ENCODE assay signal across 18 cellular contexts in genomic region chr2:9417725-9418124, GRCh38. TPM values are rescaled to one million over a fixed set of nuclear protein-coding genes. Genes with fewer than 3 reads are reported as not detected.
A peak's percentile ranks its signal among the peaks of the same experiment; 100 is the strongest.
DNase-seq lines count a peak whose midpoint lies in the region; ATAC-seq and TF ChIP-seq lines count a peak whose summit lies in the region.
"Had no signal": no experiment of that assay in that cellular context is flagged by ENCODE, and none has a peak within 500 bp of the region (broad histone marks: within the 10 kb centered on the region; RNA-seq: fewer than 3 reads in every experiment).

No MANE protein-coding gene starts in this region.

- no peak for TF ChIP-seq POLR2A in gastroesophageal sphincter (IDR thresholded peaks at IDR 0.05)

- H4K91ac ChIP-seq in neuronal stem cell (ENCODE audit: low read depth, low read length, poor library complexity) = no peak overlapping the region

- no peak for ATAC-seq in RWPE2 (ENCODE audit: low read depth)
- ATAC-seq in effector memory CD8-positive, alpha-beta T cell (replicated peaks) = no peak
- no peak for ATAC-seq in stimulated activated effector memory CD8-positive, alpha-beta T cell treated with anti-CD3 and anti-CD28 coated beads, Interleukin-12 subunit alpha, Interleukin-12 subunit beta, amount 100 ng/mL, for 72 hours
- no peak for ATAC-seq in gastroesophageal sphincter
- ATAC-seq: SK-N-SH treated with all-trans-retinoic acid at 6 μM for 48 hours had no signal

- H2BK5ac ChIP-seq in neuronal stem cell (ENCODE audit: low read length) = no peak overlapping the region

- H3K4me1 Mint-ChIP-seq in activated naive CD4-positive, alpha-beta T cell treated with anti-CD3 and anti-CD28 coated beads, Interleukin-2, amount 50 U/mL, for 24 hours = peaks cover 61% of the 10 kb centered on the region
- H3K4me1 Mint-ChIP-seq in activated naive CD4-positive, alpha-beta T cell treated with anti-CD3 and anti-CD28 coated beads for 36 hours (ENCODE audit: low read depth) = peaks cover 50% of the 10 kb centered on the region
- peaks cover 42 to 60% of the 10 kb centered on the region in 2 donors for H3K4me1 Mint-ChIP-seq in effector memory CD8-positive, alpha-beta T cell (ENCODE audit: low read depth in 2 of 2)
- H3K4me1 Mint-ChIP-seq in stimulated activated effector memory CD8-positive, alpha-beta T cell treated with anti-CD3 and anti-CD28 coated beads, Interleukin-12 subunit alpha, Interleukin-12 subunit beta, amount 100 ng/mL, for 72 hours = peaks cover 71% of the 10 kb centered on the region

- TF ChIP-seq CTCF in RWPE2 (IDR thresholded peaks at IDR 0.05; ENCODE audit: poor library complexity, severe bottlenecking) (no peak), gastroesophageal sphincter (IDR thresholded peaks at IDR 0.05) (no peak)

- H3K36me3 ChIP-seq in RWPE2 (ENCODE audit: low read depth) (peaks cover 47% of the 10 kb centered on the region), neuronal stem cell (replicated peaks in 1 of 2; ENCODE audit: control insufficient read depth in 2 of 2, insufficient read depth in 2 of 2, low read length in 2 of 2) (peaks cover 0 to 19% of the 10 kb centered on the region in 2 donors), gastroesophageal sphincter (peaks cover 0 to 46% of the 10 kb centered on the region in 2 donors)

- no peaks in the 10 kb centered on the region for H3K9me3 Mint-ChIP-seq in activated naive CD4-positive, alpha-beta T cell treated with anti-CD3 and anti-CD28 coated beads, Interleukin-2, amount 50 U/mL, for 24 hours
- no peaks in the 10 kb centered on the region for H3K9me3 Mint-ChIP-seq in activated naive CD4-positive, alpha-beta T cell treated with anti-CD3 and anti-CD28 coated beads for 36 hours
- no peaks in the 10 kb centered on the region for H3K9me3 Mint-ChIP-seq in effector memory CD8-positive, alpha-beta T cell
- no peaks in the 10 kb centered on the region for H3K9me3 Mint-ChIP-seq in stimulated activated effector memory CD8-positive, alpha-beta T cell treated with anti-CD3 and anti-CD28 coated beads, Interleukin-12 subunit alpha, Interleukin-12 subunit beta, amount 100 ng/mL, for 72 hours
- H3K9me3 Mint-ChIP-seq: IgD-negative memory B cell had no signal

- no peak overlapping the region for H2BK120ac ChIP-seq in neuronal stem cell (ENCODE audit: low read depth, low read length)

- H3K36me3 Mint-ChIP-seq in activated naive CD4-positive, alpha-beta T cell treated with anti-CD3 and anti-CD28 coated beads, Interleukin-2, amount 50 U/mL, for 24 hours = peaks cover 4% of the 10 kb centered on the region
- H3K36me3 Mint-ChIP-seq in activated naive CD4-positive, alpha-beta T cell treated with anti-CD3 and anti-CD28 coated beads for 36 hours (ENCODE audit: low read depth) = peaks cover 40% of the 10 kb centered on the region
- H3K36me3 Mint-ChIP-seq in effector memory CD8-positive, alpha-beta T cell (ENCODE audit: insufficient read depth) = peaks cover 29% of the 10 kb centered on the region
- H3K36me3 Mint-ChIP-seq in stimulated activated effector memory CD8-positive, alpha-beta T cell treated with anti-CD3 and anti-CD28 coated beads, Interleukin-12 subunit alpha, Interleukin-12 subunit beta, amount 100 ng/mL, for 72 hours = peaks cover 80% of the 10 kb centered on the region

- H3K18ac ChIP-seq in neuronal stem cell (ENCODE audit: low read length) = no peak overlapping the region

- H3K9me3 ChIP-seq in RWPE2 (ENCODE audit: severe bottlenecking) (no peaks in the 10 kb centered on the region), neuronal stem cell (replicated peaks in 1 of 2; ENCODE audit: control insufficient read depth in 2 of 2, insufficient read depth in 1 of 2, low read depth in 1 of 2, low read length in 2 of 2) (no peaks in the 10 kb centered on the region), gastroesophageal sphincter (no peaks in the 10 kb centered on the region)

- peak overlapping the region; percentile 65 for H3K27ac Mint-ChIP-seq in activated naive CD4-positive, alpha-beta T cell treated with anti-CD3 and anti-CD28 coated beads, Interleukin-2, amount 50 U/mL, for 24 hours
- H3K27ac Mint-ChIP-seq in activated naive CD4-positive, alpha-beta T cell treated with anti-CD3 and anti-CD28 coated beads for 36 hours = no peak overlapping the region
- peak overlapping the region; percentile 79 to 88 for H3K27ac Mint-ChIP-seq in effector memory CD8-positive, alpha-beta T cell
- H3K27ac Mint-ChIP-seq in stimulated activated effector memory CD8-positive, alpha-beta T cell treated with anti-CD3 and anti-CD28 coated beads, Interleukin-12 subunit alpha, Interleukin-12 subunit beta, amount 100 ng/mL, for 72 hours = peak overlapping the region; percentile 88

- H3K27me3 ChIP-seq in RWPE2 (ENCODE audit: insufficient read depth, poor library complexity, severe bottlenecking) = no peaks in the 10 kb centered on the region
- H3K27me3 ChIP-seq in neuronal stem cell (ENCODE audit: control insufficient read depth in 3 of 3, insufficient read depth in 3 of 3, low read depth in 1 of 3, low read length in 3 of 3) = no peaks in the 10 kb centered on the region
- no peaks in the 10 kb centered on the region for H3K27me3 ChIP-seq in gastroesophageal sphincter

- no peak overlapping the region for H2AK5ac ChIP-seq in neuronal stem cell (ENCODE audit: low read depth, low read length)

- H2BK15ac ChIP-seq in neuronal stem cell (ENCODE audit: low read length) = no peak overlapping the region

- CTCF ChIA-PET in activated naive CD4-positive, alpha-beta T cell treated with anti-CD3 and anti-CD28 coated beads for 36 hours (lab: Charles Lee) = interaction anchor here (0.6 kb wide), 1 partner anchor 212 kb away, joined by 6 read pairs; no protein-coding TSS in a partner anchor

- H3K4me1 ChIP-seq in RWPE2 (ENCODE audit: insufficient read depth, poor library complexity, severe bottlenecking) = peaks cover 18% of the 10 kb centered on the region
- peaks cover 4 to 9% of the 10 kb centered on the region in 2 donors for H3K4me1 ChIP-seq in neuronal stem cell (ENCODE audit: control insufficient read depth in 2 of 2, insufficient read depth in 1 of 2, low read depth in 1 of 2, low read length in 2 of 2)
- H3K4me1 ChIP-seq in gastroesophageal sphincter = peaks cover 0 to 38% (median 17%) of the 10 kb centered on the region in 3 donors

- H3K14ac ChIP-seq in neuronal stem cell (ENCODE audit: low read length) = no peak overlapping the region

- no peak overlapping the region for H3K9ac ChIP-seq in neuronal stem cell (ENCODE audit: low read depth, low read length, poor library complexity)

- H3K4ac ChIP-seq in neuronal stem cell (ENCODE audit: low read length) = no peak overlapping the region

- intact Hi-C loops in activated naive CD4-positive, alpha-beta T cell treated with anti-CD3 and anti-CD28 coated beads for 36 hours (cut with micrococcal nuclease) = no loop called here

- H2AFZ ChIP-seq in neuronal stem cell (ENCODE audit: low read length) = no peak overlapping the region

- H2BK12ac ChIP-seq in neuronal stem cell (ENCODE audit: low read length) = no peak overlapping the region

- H3K4me3 ChIP-seq in RWPE2 (ENCODE audit: severe bottlenecking) (no peak overlapping the region), neuronal stem cell (ENCODE audit: low read length in 2 of 2) (no peak overlapping the region), gastroesophageal sphincter (no peak overlapping the region)

- DNase-seq in activated naive CD4-positive, alpha-beta T cell treated with anti-CD3 and anti-CD28 coated beads for 36 hours = no peak
- DNase-seq in RWPE2 (ENCODE audit: low spot score) (no peak), neuronal stem cell (ENCODE audit: low spot score) (no peak), putamen (ENCODE audit: low spot score) (no peak)
- no peak for DNase-seq in effector memory CD8-positive, alpha-beta T cell
- DNase-seq in stimulated activated effector memory CD8-positive, alpha-beta T cell treated with anti-CD3 and anti-CD28 coated beads, Interleukin-12 subunit alpha, Interleukin-12 subunit beta, amount 100 ng/mL, for 72 hours (ENCODE audit: low spot score in 2 of 2) = no peak
- DNase-seq: GF-D8, HCEC 1CT, NCI-H1694, NCI-H2171, NCI-H510A treated with DMSO at 0.1 percent for 48 hours, SHP77 treated with DMSO at 0.1 percent for 48 hours had no signal

- no peak for TF ChIP-seq EP300 in gastroesophageal sphincter (IDR thresholded peaks at IDR 0.05)

- H3K27me3 Mint-ChIP-seq in activated naive CD4-positive, alpha-beta T cell treated with anti-CD3 and anti-CD28 coated beads, Interleukin-2, amount 50 U/mL, for 24 hours = no peaks in the 10 kb centered on the region
- no peaks in the 10 kb centered on the region for H3K27me3 Mint-ChIP-seq in activated naive CD4-positive, alpha-beta T cell treated with anti-CD3 and anti-CD28 coated beads for 36 hours (ENCODE audit: low read depth)
- no peaks in the 10 kb centered on the region for H3K27me3 Mint-ChIP-seq in effector memory CD8-positive, alpha-beta T cell
- H3K27me3 Mint-ChIP-seq: IgD-negative memory B cell had no signal

- no peak overlapping the region for H3K23ac ChIP-seq in neuronal stem cell (ENCODE audit: low read depth, low read length, poor library complexity)

- no peak overlapping the region for H4K8ac ChIP-seq in neuronal stem cell (ENCODE audit: low read depth, low read length)

- H3K4me2 ChIP-seq in neuronal stem cell (ENCODE audit: insufficient read depth, low read length, poor library complexity, severe bottlenecking) = no peak overlapping the region

- WGBS in neuronal stem cell (ENCODE audit: extremely low coverage in 2 of 2, insufficient read length in 2 of 2, insufficient replicate concordance in 1 of 2), 2 donors = no CpG with 5 or more reads among the region's 3 CpGs
- 24 to 58% methylated on average over 2 to 3 of the region's 3 CpGs for WGBS in gastroesophageal sphincter (ENCODE audit: low coverage in 1 of 2), 2 donors

- H3K27ac ChIP-seq in RWPE2 (ENCODE audit: poor library complexity, severe bottlenecking) (peak overlapping the region; percentile 75), neuronal stem cell (replicated peaks; ENCODE audit: low read length) (no peak overlapping the region), gastroesophageal sphincter (no peak overlapping the region)
- H3K27ac ChIP-seq: C4-2B, HL-60 had no signal

- peaks cover 4% of the 10 kb centered on the region for H3K79me1 ChIP-seq in neuronal stem cell (ENCODE audit: low read depth, low read length)

- no peak overlapping the region for H3K4me3 Mint-ChIP-seq in activated naive CD4-positive, alpha-beta T cell treated with anti-CD3 and anti-CD28 coated beads, Interleukin-2, amount 50 U/mL, for 24 hours
- H3K4me3 Mint-ChIP-seq in activated naive CD4-positive, alpha-beta T cell treated with anti-CD3 and anti-CD28 coated beads for 36 hours = no peak overlapping the region
- no peak overlapping the region for H3K4me3 Mint-ChIP-seq in effector memory CD8-positive, alpha-beta T cell
- no peak overlapping the region for H3K4me3 Mint-ChIP-seq in stimulated activated effector memory CD8-positive, alpha-beta T cell treated with anti-CD3 and anti-CD28 coated beads, Interleukin-12 subunit alpha, Interleukin-12 subunit beta, amount 100 ng/mL, for 72 hours

RNA-seq across cellular contexts. Expression of gene ITGB1BP1, which starts 5.6 kb away (rescaled TPM):
- 10 to 100 TPM; 97.2 to 97.4 TPM for total RNA-seq in activated naive CD4-positive, alpha-beta T cell treated with anti-CD3 and anti-CD28 coated beads for 36 hours
- 50.0 TPM for polyA plus RNA-seq in neuronal stem cell (2013, experiment 1 of 2)
- polyA plus RNA-seq in neuronal stem cell (2013, experiment 2 of 2) = 49.6 TPM
- total RNA-seq in gastroesophageal sphincter = 10 to 100 TPM; 52.8 to 80.4 (median 69.6) TPM

RNA-seq across cellular contexts. Expression of gene CPSF3, which starts 5.7 kb away (rescaled TPM):
- total RNA-seq in activated naive CD4-positive, alpha-beta T cell treated with anti-CD3 and anti-CD28 coated beads for 36 hours = 10 to 100 TPM; 64.5 to 65.7 TPM
- polyA plus RNA-seq in neuronal stem cell (2013, experiment 1 of 2) = 78.4 TPM
- 77.6 TPM for polyA plus RNA-seq in neuronal stem cell (2013, experiment 2 of 2)
- 10 to 100 TPM; 18.0 to 27.0 (median 26.1) TPM for total RNA-seq in gastroesophageal sphincter

RNA-seq across cellular contexts. Expression of gene IAH1, which starts 56.6 kb away (rescaled TPM):
- total RNA-seq in activated naive CD4-positive, alpha-beta T cell treated with anti-CD3 and anti-CD28 coated beads for 36 hours = 10 to 100 TPM; 65.4 to 70.2 TPM
- 20.1 TPM for polyA plus RNA-seq in neuronal stem cell (2013, experiment 1 of 2)
- 21.3 TPM for polyA plus RNA-seq in neuronal stem cell (2013, experiment 2 of 2)
- 10 to 100 TPM; 53.6 to 82.0 (median 75.7) TPM for total RNA-seq in gastroesophageal sphincter
